8 cellular contexts compared by ENCODE assay signal in genomic region chr4:169225058-169225751, GRCh38. TPM values are rescaled to one million over a fixed set of nuclear protein-coding genes. Genes with fewer than 3 reads are reported as not detected.
DNase-seq lines count a peak whose midpoint lies in the region; ATAC-seq, FAIRE-seq and TF ChIP-seq lines count a peak whose summit lies in the region.

No MANE protein-coding gene starts in this region.

- TF ChIP-seq CTCF in prostate gland (IDR thresholded peaks at IDR 0.05) (no peak), ovary (IDR thresholded peaks at IDR 0.05) (no peak)

- TF ChIP-seq EP300 in ovary (IDR thresholded peaks at IDR 0.05): no peak

- TF ChIP-seq POLR2A in prostate gland (IDR thresholded peaks at IDR 0.05) (no peak), ovary (IDR thresholded peaks at IDR 0.05) (no peak)

- ATAC-seq in GM21737 (IDR thresholded peaks at IDR 0.05; ENCODE audit: unreplicated experiment) (peak; percentile 57), GM19324 (IDR thresholded peaks at IDR 0.05; ENCODE audit: low FRiP score, unreplicated experiment) (no peak)

- H3K27ac ChIP-seq in prostate gland (no peak overlapping the region), ovary (no peak overlapping the region)

- 90% methylated on average over 4 of the region's 4 CpGs for WGBS in prostate gland
- WGBS in ovary, 3 donors: 94 to 96% (median 95%) methylated on average over 4 of the region's 4 CpGs

- H3K4me3 ChIP-seq in prostate gland (no peak overlapping the region), ovary (no peak overlapping the region)

- peak; percentile 77 for DNase-seq in AG20443 (ENCODE audit: low spot score)
- DNase-seq in RCC 7860 (ENCODE audit: low spot score): peak; percentile 92
- peak; percentile 62 for DNase-seq in islet precursor cell
- DNase-seq in prostate gland (ENCODE audit: low spot score): no peak
- no peak for DNase-seq in ovary
- DNase-seq in iPS-NIHi11 (ENCODE audit: low spot score): no peak

- intact Hi-C loops in prostate gland (cut with DNase I) (no loop called here), ovary (cut with DNase I) (no loop called here)

- no peaks in the 10 kb centered on the region for H3K9me3 ChIP-seq in prostate gland
- H3K9me3 ChIP-seq in ovary: no peaks in the 10 kb centered on the region

- peak; percentile 96 for FAIRE-seq in RCC 7860 (lab: Jason Lieb, UNC)

- H3K27me3 ChIP-seq in prostate gland (replicated peaks; ENCODE audit: insufficient read depth): no peaks in the 10 kb centered on the region
- no peaks in the 10 kb centered on the region for H3K27me3 ChIP-seq in ovary

- no peaks in the 10 kb centered on the region for H3K36me3 ChIP-seq in prostate gland
- H3K36me3 ChIP-seq in ovary: no peaks in the 10 kb centered on the region

- H3K4me1 ChIP-seq in prostate gland (replicated peaks) (no peaks in the 10 kb centered on the region), ovary (ENCODE audit: insufficient read depth) (peaks cover 5% of the 10 kb centered on the region)

RNA-seq across cellular contexts. Expression of gene SH3RF1, which starts 45.6 kb away (rescaled TPM):
- total RNA-seq in prostate gland (10 to 100 TPM; 42.9 to 57.5 TPM), ovary (10 to 100 TPM; 18.7 to 32.6 (median 22.4) TPM)
- polyA plus RNA-seq in ovary: 10 to 100 TPM in 1 of 2 donors, 1 to 10 TPM in 1; 8.2 to 10.0 TPM

Comparison
In these comparisons a context has a peak if more than half of its experiments do, and no peak if none do; other contexts are left out.
1. DNase-seq: peak in AG20443 (single experiment), RCC 7860 (single experiment) and islet precursor cell (single experiment); none in prostate gland (single experiment), ovary (0 of 5) and iPS-NIHi11 (single experiment).